In the genomic region with DNA sequence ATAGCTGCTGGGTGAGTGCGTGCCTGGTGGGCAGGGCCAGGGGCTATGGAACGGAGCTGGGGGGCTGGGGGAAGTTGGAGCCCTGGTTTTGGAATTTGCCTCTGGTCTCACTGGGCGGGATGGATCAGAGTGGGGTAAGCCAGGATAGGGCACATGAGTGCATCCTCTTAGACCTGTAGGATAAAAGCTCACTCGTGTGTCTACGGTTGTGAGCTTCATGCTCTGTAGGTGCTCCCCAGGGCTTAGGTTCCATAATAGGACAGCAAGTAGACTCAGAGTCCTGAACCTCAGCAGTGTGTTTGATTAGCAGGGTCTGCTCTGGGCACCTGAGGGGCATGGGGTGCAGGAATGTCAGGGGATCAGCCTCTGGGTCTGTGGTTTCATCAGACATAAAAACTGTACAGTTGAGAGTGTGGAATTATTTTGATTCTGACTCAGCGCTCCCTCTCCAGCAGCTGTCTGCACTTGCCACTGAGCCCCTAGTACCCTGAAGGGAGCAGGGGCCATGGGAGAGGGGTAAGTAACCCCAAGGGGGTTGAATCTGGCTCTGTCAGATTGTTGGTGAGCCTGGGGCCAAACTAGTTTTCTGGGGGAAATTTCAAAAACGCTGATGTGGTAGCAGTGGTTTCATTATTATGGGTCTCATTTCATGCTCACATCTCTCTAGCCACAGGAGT, we compare ENCODE assay signal across 1 cellular context.
TF ChIP-seq lines count a peak whose summit lies in the region.

No MANE protein-coding gene starts in this region.

TF ChIP-seq in HEK293, 187 proteins besides CTCF, POLR2A, EP300 and RAD21 (continued from another document):
- TF ChIP-seq, protein P1, sequence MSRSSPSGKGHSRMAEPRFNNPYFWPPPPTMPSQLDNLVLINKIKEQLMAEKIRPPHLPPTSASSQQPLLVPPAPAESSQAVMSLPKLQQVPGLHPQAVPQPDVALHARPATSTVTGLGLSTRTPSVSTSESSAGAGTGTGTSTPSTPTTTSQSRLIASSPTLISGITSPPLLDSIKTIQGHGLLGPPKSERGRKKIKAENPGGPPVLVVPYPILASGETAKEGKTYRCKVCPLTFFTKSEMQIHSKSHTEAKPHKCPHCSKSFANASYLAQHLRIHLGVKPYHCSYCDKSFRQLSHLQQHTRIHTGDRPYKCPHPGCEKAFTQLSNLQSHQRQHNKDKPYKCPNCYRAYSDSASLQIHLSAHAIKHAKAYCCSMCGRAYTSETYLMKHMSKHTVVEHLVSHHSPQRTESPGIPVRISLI (tag by site-specific recombination; IDR thresholded peaks at IDR 0.05) = no peak
- TF ChIP-seq ZNF600 (tag by site-specific recombination; IDR thresholded peaks at IDR 0.05) = peak; percentile 34; the same call in 1 of the 2 replicates
- no peak for TF ChIP-seq ZNF132 (tag by site-specific recombination; IDR thresholded peaks at IDR 0.05; ENCODE audit: borderline replicate concordance)
- no peak for TF ChIP-seq ZNF585B (tag by site-specific recombination; IDR thresholded peaks at IDR 0.05)
- no peak for TF ChIP-seq SP7 (tag by site-specific recombination; IDR thresholded peaks at IDR 0.05)
- TF ChIP-seq ZNF157 (tag by site-specific recombination; IDR thresholded peaks at IDR 0.05) = no peak
- no peak for TF ChIP-seq HOXA7 (CRISPR knock-in tag; IDR thresholded peaks at IDR 0.05; ENCODE audit: borderline replicate concordance)
- no peak for TF ChIP-seq ZNF521 (tag by site-specific recombination; IDR thresholded peaks at IDR 0.05)
- TF ChIP-seq, protein P2, sequence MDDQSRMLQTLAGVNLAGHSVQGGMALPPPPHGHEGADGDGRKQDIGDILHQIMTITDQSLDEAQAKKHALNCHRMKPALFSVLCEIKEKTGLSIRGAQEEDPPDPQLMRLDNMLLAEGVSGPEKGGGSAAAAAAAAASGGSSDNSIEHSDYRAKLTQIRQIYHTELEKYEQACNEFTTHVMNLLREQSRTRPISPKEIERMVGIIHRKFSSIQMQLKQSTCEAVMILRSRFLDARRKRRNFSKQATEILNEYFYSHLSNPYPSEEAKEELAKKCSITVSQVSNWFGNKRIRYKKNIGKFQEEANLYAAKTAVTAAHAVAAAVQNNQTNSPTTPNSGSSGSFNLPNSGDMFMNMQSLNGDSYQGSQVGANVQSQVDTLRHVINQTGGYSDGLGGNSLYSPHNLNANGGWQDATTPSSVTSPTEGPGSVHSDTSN (CRISPR knock-in tag; IDR thresholded peaks at IDR 0.05) = no peak
- TF ChIP-seq KLF8 (tag by site-specific recombination; IDR thresholded peaks at IDR 0.05) = no peak
- TF ChIP-seq, protein P3, sequence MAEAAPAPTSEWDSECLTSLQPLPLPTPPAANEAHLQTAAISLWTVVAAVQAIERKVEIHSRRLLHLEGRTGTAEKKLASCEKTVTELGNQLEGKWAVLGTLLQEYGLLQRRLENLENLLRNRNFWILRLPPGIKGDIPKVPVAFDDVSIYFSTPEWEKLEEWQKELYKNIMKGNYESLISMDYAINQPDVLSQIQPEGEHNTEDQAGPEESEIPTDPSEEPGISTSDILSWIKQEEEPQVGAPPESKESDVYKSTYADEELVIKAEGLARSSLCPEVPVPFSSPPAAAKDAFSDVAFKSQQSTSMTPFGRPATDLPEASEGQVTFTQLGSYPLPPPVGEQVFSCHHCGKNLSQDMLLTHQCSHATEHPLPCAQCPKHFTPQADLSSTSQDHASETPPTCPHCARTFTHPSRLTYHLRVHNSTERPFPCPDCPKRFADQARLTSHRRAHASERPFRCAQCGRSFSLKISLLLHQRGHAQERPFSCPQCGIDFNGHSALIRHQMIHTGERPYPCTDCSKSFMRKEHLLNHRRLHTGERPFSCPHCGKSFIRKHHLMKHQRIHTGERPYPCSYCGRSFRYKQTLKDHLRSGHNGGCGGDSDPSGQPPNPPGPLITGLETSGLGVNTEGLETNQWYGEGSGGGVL (tag by site-specific recombination; IDR thresholded peaks at IDR 0.05) = peak; percentile 21; the same call in 1 of the 2 replicates
